In the genomic region with DNA sequence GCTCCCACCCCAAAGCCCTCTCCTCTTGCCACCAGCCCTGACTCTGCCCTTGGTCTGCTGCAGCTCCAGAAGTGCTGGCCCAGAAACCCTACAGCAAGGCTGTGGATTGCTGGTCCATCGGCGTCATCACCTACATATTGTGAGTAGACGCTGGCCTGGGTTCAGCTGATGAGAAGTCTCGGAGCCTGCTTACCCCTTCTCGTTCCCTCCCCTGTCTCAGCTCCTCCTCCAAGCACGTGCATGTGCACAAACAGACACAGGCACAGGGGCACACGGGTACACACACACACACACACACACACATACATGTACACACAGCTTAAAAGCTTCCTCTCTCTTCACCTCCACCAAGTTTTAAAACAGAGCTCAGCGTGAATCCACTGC, we compare ENCODE assay signal across 13 cellular contexts. TPM values are rescaled to one million over a fixed set of nuclear protein-coding genes. Genes with fewer than 3 reads are reported as not detected.
DNase-seq lines count a peak whose midpoint lies in the region; ATAC-seq, FAIRE-seq and TF ChIP-seq lines count a peak whose summit lies in the region.
"Had no signal": no experiment of that assay in that cellular context is flagged by ENCODE, and none has a peak within 500 bp of the region (broad histone marks: within the 10 kb centered on the region; RNA-seq: fewer than 3 reads in every experiment).

No MANE protein-coding gene starts in this region.

- BruUV-seq in K562 (replicated peaks; lab: Mats Ljungman, UMichigan): no TSS peak

- H3K4me1 ChIP-seq in K562 (replicated peaks in 1 of 2; ENCODE audit: control insufficient read depth in 2 of 2, insufficient read depth in 2 of 2, low read length in 2 of 2): no peaks in the 10 kb centered on the region

- H3K79me2 ChIP-seq in K562 (ENCODE audit: control insufficient read depth, insufficient read depth, low read length): no peaks in the 10 kb centered on the region

- H2AFZ ChIP-seq in K562 (ENCODE audit: low read depth, low read length): no peak overlapping the region

- no peak overlapping the region for H3K4me2 ChIP-seq in K562 (ENCODE audit: insufficient read depth, low read length)

- TF ChIP-seq POLR2A in GM12892 (IDR thresholded peaks at IDR 0.05; ENCODE audit: low read depth, low read length) (no peak), K562 (conservative IDR thresholded peaks at IDR 0.05) (no peak)

- peak; percentile 89 for FAIRE-seq in GM12892 (lab: Jason Lieb, UNC)
- no peak for FAIRE-seq in K562 (lab: Jason Lieb, UNC)

- H3K36me3 ChIP-seq in K562 (ENCODE audit: control insufficient read depth, insufficient read depth, low read length): no peaks in the 10 kb centered on the region

- H3K9ac ChIP-seq in K562 (ENCODE audit: insufficient read depth in 1 of 2, low read depth in 2 of 2, low read length in 2 of 2): no peak overlapping the region

- TF ChIP-seq CTCF in K562 (IDR thresholded peaks at IDR 0.05 in 2 of 3, conservative IDR thresholded peaks at IDR 0.05 in 1 of 3; ENCODE audit: insufficient read depth in 2 of 3, low read depth in 1 of 3, low read length in 3 of 3): no peak

- TF ChIP-seq EP300 in K562 (IDR thresholded peaks at IDR 0.05; ENCODE audit: low read length): no peak

- CTCF ChIA-PET in K562 (lab: Yijun Ruan, JAX; ENCODE audit: low intra/inter-chr PET ratio) (no interaction called here), HEK293T (lab: Yijun Ruan, JAX) (interaction anchor here (0.6 to 1.8 kb wide), 4 partner anchors 17 to 79 kb away, joined by 3 to 6 read pairs (median 4); no protein-coding TSS in a partner anchor)

- no peak overlapping the region for H3K27ac ChIP-seq in K562 (ENCODE audit: extremely low read depth, low read depth, low read length)

- no peak for DNase-seq in GM12892 (ENCODE audit: insufficient read length)
- DNase-seq in K562 (ENCODE audit: extremely low read depth in 1 of 4, low spot score in 3 of 4): no peak
- no peak for DNase-seq in SK-N-DZ (ENCODE audit: low spot score)
- no peak for DNase-seq in posterior vena cava (ENCODE audit: low spot score)
- DNase-seq in HEK293T (ENCODE audit: extremely low spot score): no peak
- DNase-seq: activated effector memory CD4-positive, alpha-beta T cell treated with Interleukin-2 at 50 U/mL for 16 hours; occipital lobe had no signal

- H3K4me3 ChIP-seq in K562: no peak overlapping the region

- no peak for TF ChIP-seq RAD21 in K562 (CRISPR knock-in tag; conservative IDR thresholded peaks at IDR 0.05 in 1 of 2, IDR thresholded peaks at IDR 0.05 in 1 of 2)

- POLR2A ChIA-PET in K562 (lab: Yijun Ruan, JAX) (interaction anchor here (0.5 to 0.9 kb wide), 2 partner anchors 10 to 32 kb away, joined by 3 to 4 read pairs; no protein-coding TSS in a partner anchor), HEK293T (lab: Yijun Ruan, JAX) (no interaction called here)

- H3K27me3 ChIP-seq in K562 (ENCODE audit: control insufficient read depth in 2 of 2, insufficient read depth in 2 of 2, low read length in 2 of 2): peaks cover 15 to 59% of the 10 kb centered on the region in 2 experiments; a peak in 4 of 5 replicates

- intact Hi-C loops in K562 (cut with micrococcal nuclease): loop anchor here (10.0 kb wide), 1 partner anchor 137 kb away; no protein-coding TSS in a partner anchor
- intact Hi-C loops in posterior vena cava (cut with DNase I): loop anchor here in 1 of 2 donors (10.0 kb wide), 1 partner anchor 87 kb away; no protein-coding TSS in a partner anchor

- 3% methylated on average over 8 of the region's 8 CpGs for WGBS in K562 (ENCODE audit: insufficient coverage, low coverage, missing lambda C conversion rate)

- in situ Hi-C loops in K562 (cut with MboI): no loop called here

- H4K20me1 ChIP-seq in K562 (replicated peaks; ENCODE audit: control insufficient read depth, insufficient read depth, low read length): no peaks in the 10 kb centered on the region; the same call in 1 of the 2 replicates

- H3K9me3 ChIP-seq in K562 (replicated peaks; ENCODE audit: control insufficient read depth, insufficient read depth, low read depth, low read length): no peaks in the 10 kb centered on the region

- H3K9me1 ChIP-seq in K562 (ENCODE audit: control insufficient read depth, insufficient read depth, low read length): no peaks in the 10 kb centered on the region

- ATAC-seq in GM19397 (IDR thresholded peaks at IDR 0.05; ENCODE audit: unreplicated experiment): peak; percentile 17
- peak; percentile 25 for ATAC-seq in HG03039 (IDR thresholded peaks at IDR 0.05; ENCODE audit: unreplicated experiment)
- ATAC-seq in K562: no peak
- ATAC-seq in HG03196 (IDR thresholded peaks at IDR 0.05; ENCODE audit: unreplicated experiment): no peak
- ATAC-seq: HCT116 had no signal

TF ChIP-seq in K562, 482 proteins besides CTCF, POLR2A, EP300 and RAD21 (continues in another document):
- TF ChIP-seq FOSL1 (tag; conservative IDR thresholded peaks at IDR 0.05): peak; percentile 11; the same call in 1 of the 2 replicates
- TF ChIP-seq TCF7L2 (IDR thresholded peaks at IDR 0.05; ENCODE audit: low read depth, low read length): no peak
- TF ChIP-seq C11orf30 (IDR thresholded peaks at IDR 0.05; ENCODE audit: low read depth): no peak
- TF ChIP-seq, protein P1, sequence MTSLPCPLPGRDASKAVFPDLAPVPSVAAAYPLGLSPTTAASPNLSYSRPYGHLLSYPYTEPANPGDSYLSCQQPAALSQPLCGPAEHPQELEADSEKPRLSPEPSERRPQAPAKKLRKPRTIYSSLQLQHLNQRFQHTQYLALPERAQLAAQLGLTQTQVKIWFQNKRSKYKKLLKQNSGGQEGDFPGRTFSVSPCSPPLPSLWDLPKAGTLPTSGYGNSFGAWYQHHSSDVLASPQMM (CRISPR knock-in tag; IDR thresholded peaks at IDR 0.05): no peak

TF ChIP-seq in HEK293T, 16 proteins besides CTCF, POLR2A, EP300 and RAD21:
- TF ChIP-seq L3MBTL2 (conservative IDR thresholded peaks at IDR 0.05) (no peak), HDGF (IDR thresholded peaks at IDR 0.05; ENCODE audit: borderline replicate concordance) (no peak), CTBP1 (IDR thresholded peaks at IDR 0.05; ENCODE audit: borderline replicate concordance) (no peak), TARDBP (IDR thresholded peaks at IDR 0.05) (no peak)

RNA-seq across cellular contexts. Expression of a gene that starts 24.3 kb away (rescaled TPM):
- polyA plus RNA-seq in GM12892 (2012; ENCODE audit: missing spikeins): 0.42 TPM
- not detected in 2 replicates for total RNA-seq in K562 (2011; cell fraction: chromatin; rRNA removed; ENCODE audit: low replicate concordance)
- not detected in 2 replicates for total RNA-seq in K562 (2011; cell fraction: nucleolus; rRNA removed)
- not detected in 2 replicates for total RNA-seq in K562 (2011; cell fraction: nucleoplasm; rRNA removed)
- total RNA-seq in K562 (2014; rRNA removed) (not detected in 2 replicates), K562 (2014; rRNA removed; fragmentation: Illumina TruSeq; extraction: Trizol) (not detected in 2 replicates), K562 (2015; rRNA removed; fragmentation: Illumina TruSeq; extraction: Trizol) (not detected in 2 replicates), K562 (2021) (not detected in 2 replicates), posterior vena cava (not detected)
- polyA plus RNA-seq in K562 (2011; rRNA removed) (not detected in 2 replicates), K562 (2014; fragmentation: Illumina TruSeq; extraction: Trizol) (not detected in 2 replicates), K562 (2014; fragmentation: Nextera tagmentation; extraction: Ambion mirVana) (not detected), K562 (2014; rRNA removed) (not detected in 2 replicates)
- not detected in 2 replicates for polyA plus RNA-seq in K562 (2011; cell fraction: cytosol; rRNA removed)
- not detected in 2 replicates for polyA plus RNA-seq in K562 (2011; cell fraction: nucleus; rRNA removed)
- polyA plus RNA-seq in K562 (2012): not detected in 2 replicates
- polyA minus RNA-seq in K562 (2011; rRNA and poly(A)+ RNA removed): not detected in 2 replicates
- not detected in 2 replicates for polyA minus RNA-seq in K562 (2011; cell fraction: cytosol; rRNA and poly(A)+ RNA removed)
- not detected in 2 replicates for polyA minus RNA-seq in K562 (2011; cell fraction: nucleus; rRNA and poly(A)+ RNA removed)
- polyA plus RNA-seq in SK-N-DZ (2014; cell fraction: cytosol; rRNA removed): not detected in 2 replicates
- not detected in 2 replicates for polyA plus RNA-seq in SK-N-DZ (2014; cell fraction: nucleus; rRNA removed)
- polyA plus RNA-seq: CD14-positive monocyte, IgD-negative memory B cell had no signal

RNA-seq across cellular contexts. Expression of a gene that starts 44.4 kb away (rescaled TPM):
- 0.59 TPM for polyA plus RNA-seq in GM12892 (2012; ENCODE audit: missing spikeins)
- 1.1 and 1.9 TPM in 2 replicates for total RNA-seq in K562 (2011; cell fraction: chromatin; rRNA removed; ENCODE audit: low replicate concordance)
- 1.8 and 2.0 TPM in 2 replicates for total RNA-seq in K562 (2011; cell fraction: nucleolus; rRNA removed)
- 1.2 TPM in 2 replicates for total RNA-seq in K562 (2011; cell fraction: nucleoplasm; rRNA removed)
- 0.91 and 1.0 TPM in 2 replicates for total RNA-seq in K562 (2014; rRNA removed)
- 0.61 and 1.3 TPM in 2 replicates for total RNA-seq in K562 (2014; rRNA removed; fragmentation: Illumina TruSeq; extraction: Trizol)
- total RNA-seq in K562 (2015; rRNA removed; fragmentation: Illumina TruSeq; extraction: Trizol): 0.91 and 0.94 TPM in 2 replicates
- 1.3 and 1.9 TPM in 2 replicates for total RNA-seq in K562 (2021)
- 0.42 and 0.72 TPM in 2 replicates for polyA plus RNA-seq in K562 (2011; rRNA removed)
- 0.86 and 1.2 TPM in 2 replicates for polyA plus RNA-seq in K562 (2011; cell fraction: cytosol; rRNA removed)
- 0.73 and 1.2 TPM in 2 replicates for polyA plus RNA-seq in K562 (2011; cell fraction: nucleus; rRNA removed)
- polyA plus RNA-seq in K562 (2012): 2.0 and 6.6 TPM in 2 replicates
- 0.67 and 0.97 TPM in 2 replicates for polyA plus RNA-seq in K562 (2014; fragmentation: Illumina TruSeq; extraction: Trizol)
- polyA plus RNA-seq in K562 (2014; fragmentation: Nextera tagmentation; extraction: Ambion mirVana): under 1 TPM; 0.08 to 0.21 TPM
- polyA plus RNA-seq in K562 (2014; rRNA removed): 1.0 and 3.1 TPM in 2 replicates
- polyA minus RNA-seq in K562 (2011; rRNA and poly(A)+ RNA removed): 0.18 and 0.87 TPM in 2 replicates
- 1.0 and 5.0 TPM in 2 replicates for polyA minus RNA-seq in K562 (2011; cell fraction: cytosol; rRNA and poly(A)+ RNA removed)
- 0.81 and 1.4 TPM in 2 replicates for polyA minus RNA-seq in K562 (2011; cell fraction: nucleus; rRNA and poly(A)+ RNA removed)
- 0.03 and 0.29 TPM in 2 replicates for polyA plus RNA-seq in SK-N-DZ (2014; cell fraction: cytosol; rRNA removed)
- polyA plus RNA-seq in SK-N-DZ (2014; cell fraction: nucleus; rRNA removed): 0.04 TPM in 1 of 2 replicates, not detected in the other
- total RNA-seq in posterior vena cava: 1 to 10 TPM; 1.5 TPM
- polyA plus RNA-seq: IgD-negative memory B cell had no signal

Comparison
In these comparisons a context has a peak if more than half of its experiments do, and no peak if none do; other contexts are left out.
1. ATAC-seq: peak in GM19397 (single experiment) and HG03039 (single experiment); none in K562 (single experiment) and HG03196 (single experiment).